ENCODE assay signal across 8 cellular contexts in the genomic region with DNA sequence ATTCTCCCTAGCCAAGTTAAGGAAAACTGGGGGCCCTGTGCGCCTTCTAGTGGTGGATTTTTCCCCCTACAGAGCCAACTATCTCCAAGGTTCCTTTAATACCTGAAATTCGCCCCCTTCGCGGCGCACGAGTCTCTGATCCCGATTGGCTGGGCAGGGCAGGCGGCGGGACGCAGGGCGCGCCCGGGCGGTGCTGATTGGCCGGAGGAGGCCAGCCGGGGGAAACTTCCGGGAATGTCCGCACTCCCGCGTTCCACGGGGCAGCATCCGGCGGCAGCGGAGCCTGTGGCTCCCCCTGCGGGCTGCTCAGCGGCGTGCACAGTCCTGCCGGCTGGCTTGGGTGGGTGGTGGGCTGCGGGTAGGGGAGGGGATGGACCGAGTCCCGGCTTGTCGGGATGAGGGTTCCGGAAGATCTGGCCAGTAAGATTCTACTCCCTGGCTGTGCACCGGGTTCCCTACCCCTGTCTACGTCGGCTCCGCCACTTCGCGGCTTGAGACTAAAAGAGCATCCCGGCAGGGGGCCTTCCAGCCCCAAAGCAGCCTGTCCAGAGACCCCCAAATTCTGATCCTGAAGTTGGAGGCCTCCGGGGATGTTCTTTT. TPM values are rescaled to one million over a fixed set of nuclear protein-coding genes. Genes with fewer than 3 reads are reported as not detected.
DNase-seq lines count a peak whose midpoint lies in the region; ATAC-seq and TF ChIP-seq lines count a peak whose summit lies in the region.

A gene (plus strand): TSS at position 241 of the 600 bp plus-strand sequence. CDS start 515 bp downstream, outside the sequence.

- DNase-seq in BJ (ENCODE audit: low read depth) (peak; percentile 91), NCI-H510A (lab: John Stamatoyannopoulos, UW) (peak; percentile 95), kidney glomerular epithelial cell (lab: John Stamatoyannopoulos, UW) (peak; percentile 97)
- DNase-seq in activated CD4-positive, alpha-beta T cell treated with anti-CD3 and anti-CD28 coated beads for 4 hours: peak; percentile 89 to 91
- peak; percentile 77 to 83 for DNase-seq in stimulated activated CD4-positive, alpha-beta T cell treated with anti-CD3 and anti-CD28 coated beads, Interleukin-1b, Interleukin-23, amount 100 ng/mL, for 1 hour (ENCODE audit: low read depth in 2 of 2)

- ATAC-seq in HG03439 (IDR thresholded peaks at IDR 0.05; ENCODE audit: unreplicated experiment): peak; percentile 66

- peak; percentile 82 for TF ChIP-seq CTCF in BJ (IDR thresholded peaks at IDR 0.05; ENCODE audit: insufficient read depth, low read depth, low read length)

- H3K27me3 ChIP-seq in BJ (ENCODE audit: control insufficient read depth, insufficient read depth, low read length): no peaks in the 10 kb centered on the region

- POLR2A ChIA-PET in BJ (lab: Charles Lee): no interaction called here

- peak within 1 kb of the TSS; percentile 42 for H3K27ac ChIP-seq in cingulate gyrus (ENCODE audit: low read depth, low read length)

- TF ChIP-seq POLR2A in GM19193 (IDR thresholded peaks at IDR 0.05; ENCODE audit: extremely low read depth, insufficient read depth, insufficient read length): peak; percentile 70

- peaks cover 6% of the 10 kb centered on the region for H3K36me3 ChIP-seq in BJ (ENCODE audit: control insufficient read depth, insufficient read depth, low read length)

- CTCF ChIA-PET in BJ (lab: Yijun Ruan, JAX): interaction anchor here (0.6 to 4.2 kb wide), 3 partner anchors 32 to 38 kb away, joined by 3 to 132 read pairs (median 18); a partner anchor contains a TSS

- peak within 1 kb of the TSS; percentile 85 for H3K4me3 ChIP-seq in BJ (ENCODE audit: low read depth, low read length)

RNA-seq across cellular contexts. Expression of the gene that starts here (rescaled TPM):
- polyA plus RNA-seq in BJ (2011; rRNA removed): 47.5 and 52.0 TPM in 2 replicates
- 8.7 and 17.1 TPM in 2 replicates for polyA minus RNA-seq in BJ (2011; rRNA and poly(A)+ RNA removed)

Comparison
In these comparisons a context has a peak if more than half of its experiments do, and no peak if none do; other contexts are left out.
1. Peak in every context shown above with its lines: DNase-seq, ATAC-seq, H3K4me3 ChIP-seq and H3K27ac ChIP-seq.